In genomic region chr10:59959619-59960018, GRCh38 we compare ENCODE assay signal across 2 cellular contexts.
A peak's percentile ranks its signal among the peaks of the same experiment; 100 is the strongest.
TF ChIP-seq lines count a peak whose summit lies in the region.

No MANE protein-coding gene starts in this region.

TF ChIP-seq in GM23338, 12 proteins besides CTCF, POLR2A, EP300 and RAD21:
- no peak for TF ChIP-seq NANOG (IDR thresholded peaks at IDR 0.05; ENCODE audit: borderline replicate concordance)
- TF ChIP-seq STAT1 (IDR thresholded peaks at IDR 0.05; ENCODE audit: unreplicated experiment): no peak
- TF ChIP-seq CREB1 (CRISPR knock-in tag; IDR thresholded peaks at IDR 0.05; ENCODE audit: low read depth): no peak
- TF ChIP-seq ETS1 (IDR thresholded peaks at IDR 0.05): no peak
- no peak for TF ChIP-seq ZNF114 (CRISPR knock-in tag; IDR thresholded peaks at IDR 0.05)
- no peak for TF ChIP-seq EZH2phosphoT487 (IDR thresholded peaks at IDR 0.05; ENCODE audit: unreplicated experiment)
- TF ChIP-seq REST (IDR thresholded peaks at IDR 0.05; ENCODE audit: unreplicated experiment): no peak
- no peak for TF ChIP-seq ZNF462 (CRISPR knock-in tag; IDR thresholded peaks at IDR 0.05)
- TF ChIP-seq ZNF331 (CRISPR knock-in tag; IDR thresholded peaks at IDR 0.05; ENCODE audit: low read depth): no peak
- TF ChIP-seq JUNB (IDR thresholded peaks at IDR 0.05; ENCODE audit: unreplicated experiment): no peak
- TF ChIP-seq POLR2AphosphoS5 (IDR thresholded peaks at IDR 0.05; ENCODE audit: low read depth): no peak
- no peak for TF ChIP-seq EZH2 (IDR thresholded peaks at IDR 0.05; ENCODE audit: low read depth, unreplicated experiment)

TF ChIP-seq in IMR-90, 13 proteins besides CTCF, POLR2A, EP300 and RAD21:
- 0 out of 2 replicates have a peak, but pooled peaks have one; percentile 4 for TF ChIP-seq CEBPB (IDR thresholded peaks at IDR 0.05; ENCODE audit: low read depth, low read length)
- no peak for TF ChIP-seq MXI1 (IDR thresholded peaks at IDR 0.05; ENCODE audit: borderline replicate concordance, low read depth, low read length)
